In genomic region chr1:3423245-3423829, GRCh38 we compare ENCODE assay signal across 16 cellular contexts. TPM values are rescaled to one million over a fixed set of nuclear protein-coding genes. Genes with fewer than 3 reads are reported as not detected.
DNase-seq lines count a peak whose midpoint lies in the region; ATAC-seq, FAIRE-seq and TF ChIP-seq lines count a peak whose summit lies in the region.
"Had no signal": no experiment of that assay in that cellular context is flagged by ENCODE, and none has a peak within 500 bp of the region (broad histone marks: within the 10 kb centered on the region; RNA-seq: fewer than 3 reads in every experiment).

No MANE protein-coding gene starts in this region.

- no peaks in the 10 kb centered on the region for H3K4me1 ChIP-seq in GM12878 (ENCODE audit: control insufficient read depth, insufficient read depth, low read length)
- peaks cover 11 to 42% (median 37%) of the 10 kb centered on the region in 9 donors for H3K4me1 ChIP-seq in heart right ventricle
- H3K4me1 ChIP-seq in tibial nerve: peaks cover 0 to 55% (median 24%) of the 10 kb centered on the region in 4 donors
- no peaks in the 10 kb centered on the region for H3K4me1 ChIP-seq in naive thymus-derived CD4-positive, alpha-beta T cell (ENCODE audit: control insufficient read depth in 2 of 2, insufficient read depth in 2 of 2, low read length in 2 of 2)

- SMC1A ChIA-PET in GM12878 (lab: Charles Lee; ENCODE audit: uncharacterized antibody, unreplicated experiment): no interaction called here

- H3K4me1 Mint-ChIP-seq in naive thymus-derived CD4-positive, alpha-beta T cell: peaks cover 0 to 8% (median 0%) of the 10 kb centered on the region in 7 donors

- no peaks in the 10 kb centered on the region for H3K79me2 ChIP-seq in GM12878 (ENCODE audit: control insufficient read depth, insufficient read depth, low read length)

- intact Hi-C loops in GM12878 (cut with micrococcal nuclease; ENCODE audit: unreplicated experiment): loop anchor here (5.0 kb wide), 2 partner anchors 866 to 1226 kb away; partner anchors contain the start of gene TNFRSF14
- intact Hi-C loops in heart right ventricle (cut with DNase I): loop anchor here in 9 of 10 donors (1.0 to 10.0 kb wide), 11 partner anchors 71 to 1011 kb away; partner anchors contain the start of genes PEX10 (in 5 of the 9) and PRDM16 (in 5 of the 9)
- intact Hi-C loops in naive thymus-derived CD4-positive, alpha-beta T cell (cut with micrococcal nuclease): no loop called here

- TF ChIP-seq EP300 in GM12878 (IDR thresholded peaks at IDR 0.05; ENCODE audit: borderline replicate concordance in 1 of 2, control insufficient read depth in 1 of 2, low read depth in 2 of 2, low read length in 2 of 2) (no peak), tibial nerve (IDR thresholded peaks at IDR 0.05) (peak; percentile 47 to 58)

- H3K9me3 Mint-ChIP-seq in naive thymus-derived CD4-positive, alpha-beta T cell: no peaks in the 10 kb centered on the region

- TF ChIP-seq RAD21 in GM12878 (IDR thresholded peaks at IDR 0.05; ENCODE audit: insufficient read depth, low read depth, low read length): no peak

- 14% methylated on average over 23 of the region's 23 CpGs for WGBS in GM12878 (ENCODE audit: insufficient coverage, insufficient replicate concordance, low lambda C conversion rate, missing lambda C conversion rate)
- 16 to 20% methylated on average over 23 of the region's 23 CpGs for WGBS in heart right ventricle, 2 donors
- 29 to 41% methylated on average over 12 to 20 of the region's 23 CpGs for WGBS in tibial nerve, 2 donors

- no peak for FAIRE-seq in GM12878 (lab: Jason Lieb, UNC)
- FAIRE-seq: astrocyte, GM12891 had no signal

- no peaks in the 10 kb centered on the region for H4K20me1 ChIP-seq in GM12878 (ENCODE audit: control insufficient read depth, insufficient read depth)

- no peak overlapping the region for H3K4me3 Mint-ChIP-seq in naive thymus-derived CD4-positive, alpha-beta T cell

- H3K4me2 ChIP-seq in GM12878 (ENCODE audit: control insufficient read depth, insufficient read depth): no peak overlapping the region

- CTCF ChIA-PET in GM12878 (lab: Yijun Ruan, JAX): interaction anchor here (1.4 kb wide), 1 partner anchor 1008 kb away, joined by 4 read pairs; no protein-coding TSS in a partner anchor
- CTCF ChIA-PET in naive thymus-derived CD4-positive, alpha-beta T cell (lab: Charles Lee): interaction anchor here (1.3 to 1.4 kb wide), 2 partner anchors 410 to 601 kb away, joined by 3 to 6 read pairs; no protein-coding TSS in a partner anchor

- H3K27ac ChIP-seq in GM12878 (ENCODE audit: control insufficient read depth, insufficient read depth) (no peak overlapping the region), heart right ventricle (peak overlapping the region; percentile 64 to 94 (median 84)), tibial nerve (peak overlapping the region; percentile 81 to 93 (median 89))
- no peak overlapping the region for H3K27ac ChIP-seq in naive thymus-derived CD4-positive, alpha-beta T cell (ENCODE audit: low read depth, low read length)

- H3K36me3 Mint-ChIP-seq in naive thymus-derived CD4-positive, alpha-beta T cell: no peaks in the 10 kb centered on the region

- H3K36me3 ChIP-seq in GM12878 (ENCODE audit: control insufficient read depth in 2 of 2, insufficient read depth in 2 of 2, low read length in 1 of 2) (no peaks in the 10 kb centered on the region), heart right ventricle (peaks cover 0 to 45% (median 0%) of the 10 kb centered on the region in 9 donors), tibial nerve (peaks cover 0 to 33% (median 0%) of the 10 kb centered on the region in 3 donors)
- no peaks in the 10 kb centered on the region for H3K36me3 ChIP-seq in naive thymus-derived CD4-positive, alpha-beta T cell (ENCODE audit: control insufficient read depth in 2 of 3, insufficient read depth in 3 of 3, low read length in 3 of 3)

- H3K27me3 ChIP-seq in GM12878 (replicated peaks in 1 of 2; ENCODE audit: control insufficient read depth in 2 of 2, insufficient read depth in 2 of 2, low read length in 1 of 2) (no peaks in the 10 kb centered on the region; a peak in 2 of 4 replicates), heart right ventricle (peaks cover 0 to 5% (median 0%) of the 10 kb centered on the region in 7 donors), tibial nerve (no peaks in the 10 kb centered on the region)
- H3K27me3 ChIP-seq in naive thymus-derived CD4-positive, alpha-beta T cell (ENCODE audit: control insufficient read depth in 2 of 2, insufficient read depth in 2 of 2, low read length in 2 of 2): no peaks in the 10 kb centered on the region

- no peaks in the 10 kb centered on the region for H3K9me3 ChIP-seq in GM12878 (replicated peaks; ENCODE audit: control insufficient read depth, insufficient read depth, low read length)
- no peaks in the 10 kb centered on the region for H3K9me3 ChIP-seq in heart right ventricle
- H3K9me3 ChIP-seq in tibial nerve: no peaks in the 10 kb centered on the region
- H3K9me3 ChIP-seq in naive thymus-derived CD4-positive, alpha-beta T cell (ENCODE audit: control insufficient read depth in 2 of 3, low read length in 3 of 3): no peaks in the 10 kb centered on the region

- RAD21 ChIA-PET in GM12878 (lab: Charles Lee; ENCODE audit: unreplicated experiment): no interaction called here

- TF ChIP-seq POLR2A in GM12878 (IDR thresholded peaks at IDR 0.05; ENCODE audit: low read depth, low read length) (no peak), tibial nerve (IDR thresholded peaks at IDR 0.05) (peak in 1 of 2 donors; percentile 33)

- POLR2A ChIA-PET in GM12878 (lab: Charles Lee): no interaction called here
- POLR2A ChIA-PET in naive thymus-derived CD4-positive, alpha-beta T cell (lab: Charles Lee): no interaction called here

- BruUV-seq in GM12878 (replicated peaks; lab: Mats Ljungman, UMichigan): no TSS peak

- DNase-seq in GM12878 (ENCODE audit: low read depth, low spot score): no peak
- peak; percentile 87 to 88 for DNase-seq in heart right ventricle
- peak; percentile 94 for DNase-seq in mucosa of gallbladder (ENCODE audit: low spot score)
- DNase-seq in tibial nerve (ENCODE audit: low spot score in 2 of 2): no peak
- DNase-seq in HuH-7 (ENCODE audit: low spot score): no peak
- DNase-seq in activated CD4-positive, alpha-beta T cell treated with anti-CD3 and anti-CD28 coated beads, Interleukin-2, amount 50 U/mL, for 4 hours: no peak
- no peak for DNase-seq in AG08396 (ENCODE audit: low spot score)
- no peak for DNase-seq in naive thymus-derived CD4-positive, alpha-beta T cell
- DNase-seq: activated CD4-positive, alpha-beta T cell treated with anti-CD3 and anti-CD28 coated beads for 4 hours; EL; mammary epithelial cell; NCI-H187 treated with DMSO at 0.1 percent for 48 hours; NCI-H748 treated with DMSO at 0.1 percent for 48 hours had no signal

- H3K9ac ChIP-seq in GM12878 (ENCODE audit: control insufficient read depth, insufficient read depth, low read length): no peak overlapping the region

- H2AFZ ChIP-seq in GM12878 (ENCODE audit: control insufficient read depth, low read depth, low read length): no peak overlapping the region

- TF ChIP-seq CTCF in GM12878 (IDR thresholded peaks at IDR 0.05 in 2 of 3, conservative IDR thresholded peaks at IDR 0.05 in 1 of 3; ENCODE audit: control insufficient read depth in 2 of 3, extremely low read depth in 1 of 3, insufficient read depth in 1 of 3, low read depth in 3 of 3, low read length in 3 of 3) (no peak), heart right ventricle (IDR thresholded peaks at IDR 0.05) (no peak), tibial nerve (IDR thresholded peaks at IDR 0.05) (no peak)

- no peak for ATAC-seq in GM12878
- ATAC-seq in heart right ventricle: peak; percentile 87 to 94 (median 92)
- no peak for ATAC-seq in naive thymus-derived CD4-positive, alpha-beta T cell

- H3K27me3 Mint-ChIP-seq in naive thymus-derived CD4-positive, alpha-beta T cell: peaks cover 0 to 8% (median 6%) of the 10 kb centered on the region in 5 donors

- H3K4me3 ChIP-seq in GM12878: no peak overlapping the region
- H3K4me3 ChIP-seq in heart right ventricle: peak overlapping the region in 1 of 10 donors; percentile 18
- no peak overlapping the region for H3K4me3 ChIP-seq in tibial nerve
- H3K4me3 ChIP-seq in naive thymus-derived CD4-positive, alpha-beta T cell (ENCODE audit: low read length): no peak overlapping the region

- in situ Hi-C loops in GM12878 (cut with MboI): loop anchor here (10.0 kb wide), 1 partner anchor 1229 kb away; the partner anchor contains the start of gene FAAP20

- H3K27ac Mint-ChIP-seq in naive thymus-derived CD4-positive, alpha-beta T cell: no peak overlapping the region

TF ChIP-seq in GM12878, 131 proteins besides CTCF, POLR2A, EP300 and RAD21:
- TF ChIP-seq RAD51 (IDR thresholded peaks at IDR 0.05) (peak; percentile 82), BHLHE40 (IDR thresholded peaks at IDR 0.05; ENCODE audit: borderline replicate concordance in 1 of 2, low read depth in 2 of 2, low read length in 1 of 2) (peak in 1 of 2 experiments; percentile 31; a peak in 1 of 4 replicates), GABPA (IDR thresholded peaks at IDR 0.05; ENCODE audit: low read depth) (no peak)

RNA-seq across cellular contexts. Expression of gene ARHGEF16, which starts 31.1 kb away (rescaled TPM):
- not detected in 2 replicates for total RNA-seq in GM12878 (2013; cell fraction: nucleolus; rRNA removed)
- total RNA-seq in GM12878 (2014; rRNA removed) (not detected in 2 replicates), GM12878 (2014; rRNA removed; fragmentation: Illumina TruSeq; extraction: Trizol) (not detected in 2 replicates), GM12878 (2021) (not detected in 2 replicates), heart right ventricle (1 to 10 TPM in 1 of 10 donors, under 1 TPM in 9; 0.17 to 1.1 (median 0.35) TPM), mucosa of gallbladder (81.4 TPM), tibial nerve (10 to 100 TPM; 10.0 to 19.2 (median 17.1) TPM)
- polyA plus RNA-seq in GM12878 (2011; ENCODE audit: low read depth): not detected
- polyA plus RNA-seq in GM12878 (2011; rRNA removed) (not detected in 2 replicates), GM12878 (2014; fragmentation: Illumina TruSeq; extraction: Trizol) (not detected in 2 replicates), GM12878 (2014; fragmentation: Nextera tagmentation; extraction: Ambion mirVana) (not detected), GM12878 (2014; rRNA removed) (not detected in 2 replicates), GM12878 (2016; fragmentation: Nextera tagmentation; extraction: Ambion mirVana) (not detected), heart right ventricle (1 to 10 TPM in 1 of 2 donors, under 1 TPM in 1; 0.62 to 1.1 TPM)
- polyA plus RNA-seq in GM12878 (2011; cell fraction: cytosol; rRNA removed): not detected in 2 replicates
- polyA plus RNA-seq in GM12878 (2011; cell fraction: nucleus; rRNA removed): not detected in 2 replicates
- polyA plus RNA-seq in GM12878 (2012): not detected in 2 replicates
- not detected in 2 replicates for polyA minus RNA-seq in GM12878 (2011; rRNA and poly(A)+ RNA removed)
- 0.67 TPM in 1 of 2 replicates, not detected in the other for polyA minus RNA-seq in GM12878 (2011; cell fraction: cytosol; rRNA and poly(A)+ RNA removed)
- not detected in 2 replicates for polyA minus RNA-seq in GM12878 (2011; cell fraction: nucleus; rRNA and poly(A)+ RNA removed)
- under 1 TPM in 1 of 5 experiments, not detected in 4; 0.16 TPM for total RNA-seq in naive thymus-derived CD4-positive, alpha-beta T cell
- not detected for polyA plus RNA-seq in naive thymus-derived CD4-positive, alpha-beta T cell
- total RNA-seq: T-helper 2 cell treated with Interferon-gamma antibody and Interleukin-4, amounts not matched to agents 100 ng/mL and 5 ng/mL, for 36 hours had no signal

Comparison
In these comparisons a context has a peak if more than half of its experiments do, and no peak if none do; other contexts are left out.
1. ATAC-seq: peak in heart right ventricle (8 of 8); none in GM12878 (single experiment) and naive thymus-derived CD4-positive, alpha-beta T cell (single experiment).
2. DNase-seq: peak in heart right ventricle (2 of 2) and mucosa of gallbladder (single experiment); none in GM12878 (single experiment), tibial nerve (0 of 2), HuH-7 (single experiment), activated CD4-positive, alpha-beta T cell treated with anti-CD3 and anti-CD28 coated beads, Interleukin-2, amount 50 U/mL, for 4 hours (0 of 2), AG08396 (single experiment) and naive thymus-derived CD4-positive, alpha-beta T cell (0 of 9).
3. H3K27ac ChIP-seq: peak in heart right ventricle (10 of 10) and tibial nerve (4 of 4); none in GM12878 (single experiment) and naive thymus-derived CD4-positive, alpha-beta T cell (single experiment).
4. RNA of gene ARHGEF16, which starts 31.1 kb away (total RNA-seq): 81.4 TPM in mucosa of gallbladder (single experiment) and 10.0 to 19.2 TPM in tibial nerve; 0.17 to 1.1 TPM in heart right ventricle, 0.16 TPM in naive thymus-derived CD4-positive, alpha-beta T cell and not detected in GM12878; every median in the first group is over 4 times any median in the second.
5. intact Hi-C loops: an anchor here in GM12878 (5.0 kb wide) and heart right ventricle (1.0 to 10.0 kb wide); none called in naive thymus-derived CD4-positive, alpha-beta T cell.